In genomic region chr22:19831016-19831415, GRCh38 we compare ENCODE assay signal across 19 cellular contexts. TPM values are rescaled to one million over a fixed set of nuclear protein-coding genes. Genes with fewer than 3 reads are reported as not detected.
DNase-seq lines count a peak whose midpoint lies in the region; ATAC-seq and TF ChIP-seq lines count a peak whose summit lies in the region.
"Had no signal": no experiment of that assay in that cellular context is flagged by ENCODE, and none has a peak within 500 bp of the region (broad histone marks: within the 10 kb centered on the region; RNA-seq: fewer than 3 reads in every experiment).

No MANE protein-coding gene starts in this region.

- no peaks in the 10 kb centered on the region for H3K4me1 ChIP-seq in colonic mucosa

- peaks cover 7% of the 10 kb centered on the region for H3K4me1 Mint-ChIP-seq in activated CD8-positive, alpha-beta memory T cell treated with anti-CD3 and anti-CD28 coated beads, Interleukin-2, amount 10 ng/mL, durations not matched to agents 7 days and 5 days
- H3K4me1 Mint-ChIP-seq: GM23338, H9 had no signal

- H3K27me3 ChIP-seq in colonic mucosa = no peaks in the 10 kb centered on the region
- H3K27me3 ChIP-seq: BLaER1 had no signal

- no peak overlapping the region for H3K4me3 ChIP-seq in colonic mucosa
- H3K4me3 ChIP-seq: BLaER1, GM23338 had no signal

- no peak overlapping the region for H3K4me3 Mint-ChIP-seq in activated CD8-positive, alpha-beta memory T cell treated with anti-CD3 and anti-CD28 coated beads, Interleukin-2, amount 10 ng/mL, durations not matched to agents 7 days and 5 days
- H3K4me3 Mint-ChIP-seq: B cell; CD4-positive, CD25-positive, alpha-beta regulatory T cell; CD8-positive, alpha-beta T cell; GM23338; H9 had no signal

- no peaks in the 10 kb centered on the region for H3K36me3 Mint-ChIP-seq in activated CD8-positive, alpha-beta memory T cell treated with anti-CD3 and anti-CD28 coated beads, Interleukin-2, amount 10 ng/mL, durations not matched to agents 7 days and 5 days

- no peak overlapping the region for H3K27ac Mint-ChIP-seq in activated CD8-positive, alpha-beta memory T cell treated with anti-CD3 and anti-CD28 coated beads, Interleukin-2, amount 10 ng/mL, durations not matched to agents 7 days and 5 days
- H3K27ac Mint-ChIP-seq: B cell; CD8-positive, alpha-beta T cell; GM23338; H9 had no signal

- no peak for TF ChIP-seq CTCF in colonic mucosa (IDR thresholded peaks at IDR 0.05)

- no peaks in the 10 kb centered on the region for H3K9me3 ChIP-seq in colonic mucosa
- H3K9me3 ChIP-seq: Caco-2 had no signal

- intact Hi-C loops in colonic mucosa (cut with DNase I) = no loop called here

- no peak for ATAC-seq in activated CD8-positive, alpha-beta memory T cell treated with anti-CD3 and anti-CD28 coated beads, Interleukin-2, amount 10 ng/mL, durations not matched to agents 7 days and 5 days
- ATAC-seq in HG03439 (IDR thresholded peaks at IDR 0.05; ENCODE audit: unreplicated experiment) = no peak
- ATAC-seq: CD8-positive, alpha-beta T cell; GM23338; HCT116 had no signal

- H3K9ac ChIP-seq in colonic mucosa (ENCODE audit: low read depth in 2 of 2, low read length in 2 of 2) = no peak overlapping the region
- H3K9ac ChIP-seq: BLaER1 had no signal

- no peak overlapping the region for H3K27ac ChIP-seq in colonic mucosa
- H3K27ac ChIP-seq: 22Rv1, BLaER1, C4-2B had no signal

- CTCF ChIA-PET in activated CD8-positive, alpha-beta memory T cell treated with anti-CD3 and anti-CD28 coated beads, Interleukin-2, amount 10 ng/mL, durations not matched to agents 7 days and 5 days (lab: Charles Lee) = no interaction called here

- DNase-seq in activated CD8-positive, alpha-beta memory T cell treated with anti-CD3 and anti-CD28 coated beads, Interleukin-2, amount 10 ng/mL, durations not matched to agents 7 days and 5 days = peak; percentile 9
- DNase-seq in activated CD8-positive, alpha-beta memory T cell treated with anti-CD3 and anti-CD28 coated beads, Interleukin-2, amount 50 U/mL, for 48 hours = no peak
- DNase-seq in colonic mucosa (peak; percentile 6), mesenteric fat pad (ENCODE audit: low spot score) (peak; percentile 51), GM19240 (ENCODE audit: insufficient read length, low spot score) (no peak), NK-92 (lab: John Stamatoyannopoulos, UW; ENCODE audit: unreplicated experiment) (no peak)
- DNase-seq: Caco-2; CD4-positive, CD25-positive, alpha-beta regulatory T cell; CD8-positive, alpha-beta T cell; DMS153; DND-41; H9 had no signal

- no peaks in the 10 kb centered on the region for H3K36me3 ChIP-seq in colonic mucosa

- H3K27me3 Mint-ChIP-seq in activated CD8-positive, alpha-beta memory T cell treated with anti-CD3 and anti-CD28 coated beads, Interleukin-2, amount 10 ng/mL, durations not matched to agents 7 days and 5 days = no peaks in the 10 kb centered on the region
- H3K27me3 Mint-ChIP-seq: B cell; CD4-positive, CD25-positive, alpha-beta regulatory T cell had no signal

- no peaks in the 10 kb centered on the region for H3K9me3 Mint-ChIP-seq in activated CD8-positive, alpha-beta memory T cell treated with anti-CD3 and anti-CD28 coated beads, Interleukin-2, amount 10 ng/mL, durations not matched to agents 7 days and 5 days (ENCODE audit: low read depth)
- H3K9me3 Mint-ChIP-seq: CD4-positive, CD25-positive, alpha-beta regulatory T cell; CD8-positive, alpha-beta T cell; GM23338 had no signal

RNA-seq across cellular contexts. Expression of gene GNB1L, which starts 23.7 kb away (rescaled TPM):
- total RNA-seq in activated CD8-positive, alpha-beta memory T cell treated with anti-CD3 and anti-CD28 coated beads, Interleukin-2, amount 10 ng/mL, durations not matched to agents 7 days and 5 days = 10 to 100 TPM; 13.7 to 14.7 TPM
- 10 to 100 TPM in 1 of 2 donors, 1 to 10 TPM in 1; 4.4 to 10.2 TPM for total RNA-seq in colonic mucosa
- 4.2 TPM for total RNA-seq in mesenteric fat pad

RNA-seq across cellular contexts. Expression of gene RTL10, which starts 23.7 kb away (rescaled TPM):
- total RNA-seq in activated CD8-positive, alpha-beta memory T cell treated with anti-CD3 and anti-CD28 coated beads, Interleukin-2, amount 10 ng/mL, durations not matched to agents 7 days and 5 days = 10 to 100 TPM; 12.8 to 15.9 TPM
- total RNA-seq in colonic mucosa (10 to 100 TPM in 1 of 2 donors, 1 to 10 TPM in 1; 9.7 to 14.1 TPM), mesenteric fat pad (8.4 TPM)

Comparison
In these comparisons a context has a peak if more than half of its experiments do, and no peak if none do; other contexts are left out.
1. DNase-seq: peak in activated CD8-positive, alpha-beta memory T cell treated with anti-CD3 and anti-CD28 coated beads, Interleukin-2, amount 10 ng/mL, durations not matched to agents 7 days and 5 days (single experiment), colonic mucosa (single experiment) and mesenteric fat pad (single experiment); none in activated CD8-positive, alpha-beta memory T cell treated with anti-CD3 and anti-CD28 coated beads, Interleukin-2, amount 50 U/mL, for 48 hours (single experiment), GM19240 (single experiment) and NK-92 (single experiment).